ENCODE assay signal across 22 cellular contexts in genomic region chr1:10379676-10380075, GRCh38. TPM values are rescaled to one million over a fixed set of nuclear protein-coding genes. Genes with fewer than 3 reads are reported as not detected.
A peak's percentile ranks its signal among the peaks of the same experiment; 100 is the strongest.
DNase-seq lines count a peak whose midpoint lies in the region; ATAC-seq, FAIRE-seq and TF ChIP-seq lines count a peak whose summit lies in the region.
"Had no signal": no experiment of that assay in that cellular context is flagged by ENCODE, and none has a peak within 500 bp of the region (broad histone marks: within the 10 kb centered on the region; RNA-seq: fewer than 3 reads in every experiment).

No MANE protein-coding gene starts in this region.

- no peak overlapping the region for H3K18ac ChIP-seq in mesenchymal stem cell (ENCODE audit: low read depth in 1 of 2, low read length in 2 of 2)

- H3K9ac ChIP-seq in mesenchymal stem cell (ENCODE audit: low read length) = peak overlapping the region; percentile 83
- H3K9ac ChIP-seq: KMS-11 had no signal

- H3K14ac ChIP-seq in mesenchymal stem cell (ENCODE audit: low read length in 2 of 2) = no peak overlapping the region

- no peaks in the 10 kb centered on the region for H3K79me1 ChIP-seq in mesenchymal stem cell (replicated peaks; ENCODE audit: low read length, poor library complexity, severe bottlenecking)

- H3K36me3 Mint-ChIP-seq in CD14-positive monocyte = peaks cover 43 to 62% of the 10 kb centered on the region in 2 donors
- peaks cover 30% of the 10 kb centered on the region for H3K36me3 Mint-ChIP-seq in stimulated activated memory B cell treated with anti-CD40 and anti-IgM and Interleukin-4, amounts not matched to agents 10 μg/mL and 1 μg/mL and 100 μg/mL, for 72 hours
- H3K36me3 Mint-ChIP-seq in natural killer cell treated with Interleukin-12 subunit alpha and Interleukin-12 subunit beta and Interleukin-15 and Interleukin-18, amount 100 ng/mL, for 72 hours = no peaks in the 10 kb centered on the region

- H3K27ac ChIP-seq in angular gyrus (ENCODE audit: low read depth, low read length) = peak overlapping the region; percentile 36
- H3K27ac ChIP-seq in mesenchymal stem cell (ENCODE audit: low read length, poor library complexity, severe bottlenecking) = no peak overlapping the region
- H3K27ac ChIP-seq in transverse colon = no peak overlapping the region
- H3K27ac ChIP-seq: KMS-11 had no signal

- H3K9me3 ChIP-seq in mesenchymal stem cell (ENCODE audit: control insufficient read depth, low read length) (no peaks in the 10 kb centered on the region), transverse colon (no peaks in the 10 kb centered on the region)
- H3K9me3 ChIP-seq: BE2C had no signal

- H3K4me3 Mint-ChIP-seq in CD14-positive monocyte = no peak overlapping the region
- no peak overlapping the region for H3K4me3 Mint-ChIP-seq in stimulated activated memory B cell treated with anti-CD40 and anti-IgM and Interleukin-4, amounts not matched to agents 10 μg/mL and 1 μg/mL and 100 μg/mL, for 72 hours
- no peak overlapping the region for H3K4me3 Mint-ChIP-seq in natural killer cell treated with Interleukin-12 subunit alpha and Interleukin-12 subunit beta and Interleukin-15 and Interleukin-18, amount 100 ng/mL, for 72 hours
- H3K4me3 Mint-ChIP-seq: CD4-positive, alpha-beta memory T cell; GM23338 had no signal

- no peak for TF ChIP-seq CTCF in CD14-positive monocyte (IDR thresholded peaks at IDR 0.05)
- no peak for TF ChIP-seq CTCF in transverse colon (IDR thresholded peaks at IDR 0.05)
- no peak for TF ChIP-seq CTCF in foreskin fibroblast (IDR thresholded peaks at IDR 0.05; ENCODE audit: low read depth, low read length)

- no peak overlapping the region for H3K4ac ChIP-seq in mesenchymal stem cell (ENCODE audit: low read depth in 1 of 2, low read length in 2 of 2)

- H3K4me1 Mint-ChIP-seq in CD14-positive monocyte = peaks cover 34% of the 10 kb centered on the region
- H3K4me1 Mint-ChIP-seq in stimulated activated memory B cell treated with anti-CD40 and anti-IgM and Interleukin-4, amounts not matched to agents 10 μg/mL and 1 μg/mL and 100 μg/mL, for 72 hours = peaks cover 7% of the 10 kb centered on the region
- H3K4me1 Mint-ChIP-seq in natural killer cell treated with Interleukin-12 subunit alpha and Interleukin-12 subunit beta and Interleukin-15 and Interleukin-18, amount 100 ng/mL, for 72 hours (ENCODE audit: low read depth in 2 of 2) = peaks cover 0 to 6% of the 10 kb centered on the region in 2 donors
- H3K4me1 Mint-ChIP-seq: GM23338 had no signal

- H2BK12ac ChIP-seq in mesenchymal stem cell (ENCODE audit: low read length in 2 of 2) = no peak overlapping the region

- no peak overlapping the region for H2AK5ac ChIP-seq in mesenchymal stem cell (ENCODE audit: low read length, severe bottlenecking)

- H3K36me3 ChIP-seq in mesenchymal stem cell (ENCODE audit: control insufficient read depth in 1 of 2, insufficient read depth in 2 of 2, low read depth in 1 of 2, low read length in 2 of 2) (peaks cover 19 to 42% of the 10 kb centered on the region in 2 experiments), transverse colon (peaks cover 0 to 21% (median 4%) of the 10 kb centered on the region in 4 donors)

- H2AFZ ChIP-seq in mesenchymal stem cell (ENCODE audit: low read depth, low read length) = no peak overlapping the region
- H2AFZ ChIP-seq: GM23338 had no signal

- no peak for ATAC-seq in stimulated activated memory B cell treated with anti-CD40 and anti-IgM and Interleukin-4, amounts not matched to agents 10 μg/mL and 1 μg/mL and 100 μg/mL, for 72 hours
- no peak for ATAC-seq in natural killer cell treated with Interleukin-12 subunit alpha and Interleukin-12 subunit beta and Interleukin-15 and Interleukin-18, amount 100 ng/mL, for 72 hours
- ATAC-seq: GM23338, HepG2 had no signal

- no peak overlapping the region for H2BK5ac ChIP-seq in mesenchymal stem cell (ENCODE audit: low read depth, low read length, poor library complexity, severe bottlenecking)

- in situ Hi-C loops in transverse colon (cut with MboI; ENCODE audit: low pct_ligation_motif_present in 1 of 4, low pct_unique_long_range_greater_than_20kb in 1 of 4, low sequenced_read_pairs in 3 of 4) = loop anchor here in 1 of 4 donors (10.0 kb wide), 1 partner anchor 45 kb away; no protein-coding TSS in a partner anchor

- no peak for TF ChIP-seq POLR2A in transverse colon (IDR thresholded peaks at IDR 0.05)

- no peak for DNase-seq in CD14-positive monocyte (ENCODE audit: low spot score)
- DNase-seq in mesenchymal stem cell = no peak
- no peak for DNase-seq in natural killer cell treated with Interleukin-12 subunit alpha and Interleukin-12 subunit beta and Interleukin-15 and Interleukin-18, amount 100 ng/mL, for 72 hours (ENCODE audit: low spot score)
- no peak for DNase-seq in transverse colon
- no peak for DNase-seq in foreskin fibroblast
- DNase-seq in HTR-8/SVneo (ENCODE audit: insufficient read length, low spot score) = no peak
- DNase-seq: BE2C; CD4-positive, alpha-beta memory T cell; DMS153; GDM1; NCI-H1694 treated with DMSO at 0.1 percent for 48 hours; NCI-H2107; NCI-H510A; NCI-H748 treated with DMSO at 0.1 percent for 48 hours; NK-92 treated with Interleukin-12 subunit alpha and Interleukin-12 subunit beta, amount 100 ng/mL, for 24 hours; SIG-M5 had no signal

- H3K4me1 ChIP-seq in mesenchymal stem cell (ENCODE audit: control insufficient read depth, insufficient read depth, low read depth, low read length) = peaks cover 6% of the 10 kb centered on the region
- H3K4me1 ChIP-seq in transverse colon = no peaks in the 10 kb centered on the region
- H3K4me1 ChIP-seq: BE2C had no signal

- H4K91ac ChIP-seq in mesenchymal stem cell (ENCODE audit: low read length) = peak overlapping the region; percentile 2

- H3K27me3 ChIP-seq in mesenchymal stem cell (ENCODE audit: control insufficient read depth in 1 of 2, insufficient read depth in 1 of 2, low read length in 2 of 2) = no peaks in the 10 kb centered on the region
- H3K27me3 ChIP-seq in transverse colon = no peaks in the 10 kb centered on the region
- H3K27me3 ChIP-seq: BE2C had no signal

- H3K23ac ChIP-seq in mesenchymal stem cell (ENCODE audit: low read length in 2 of 2) = no peak overlapping the region

- no peaks in the 10 kb centered on the region for H3K9me3 Mint-ChIP-seq in CD14-positive monocyte
- H3K9me3 Mint-ChIP-seq in stimulated activated memory B cell treated with anti-CD40 and anti-IgM and Interleukin-4, amounts not matched to agents 10 μg/mL and 1 μg/mL and 100 μg/mL, for 72 hours = no peaks in the 10 kb centered on the region
- no peaks in the 10 kb centered on the region for H3K9me3 Mint-ChIP-seq in natural killer cell treated with Interleukin-12 subunit alpha and Interleukin-12 subunit beta and Interleukin-15 and Interleukin-18, amount 100 ng/mL, for 72 hours
- H3K9me3 Mint-ChIP-seq: CD4-positive, alpha-beta memory T cell; GM23338 had no signal

- no peak overlapping the region for H2BK15ac ChIP-seq in mesenchymal stem cell (ENCODE audit: low read depth, poor library complexity, severe bottlenecking)

- H3K4me3 ChIP-seq in mesenchymal stem cell (ENCODE audit: insufficient read depth in 1 of 2, low read depth in 1 of 2, low read length in 2 of 2) (no peak overlapping the region), transverse colon (no peak overlapping the region), foreskin fibroblast (ENCODE audit: low read depth in 1 of 2, low read length in 2 of 2) (no peak overlapping the region)
- H3K4me3 ChIP-seq: GM23338 had no signal

- no peak for TF ChIP-seq EP300 in transverse colon (IDR thresholded peaks at IDR 0.05; ENCODE audit: low read depth)

- peak overlapping the region in 5 of 7 donors; percentile 31 to 94 (median 63) for H3K27ac Mint-ChIP-seq in CD14-positive monocyte
- H3K27ac Mint-ChIP-seq in stimulated activated memory B cell treated with anti-CD40 and anti-IgM and Interleukin-4, amounts not matched to agents 10 μg/mL and 1 μg/mL and 100 μg/mL, for 72 hours = peak overlapping the region; percentile 50
- H3K27ac Mint-ChIP-seq in natural killer cell treated with Interleukin-12 subunit alpha and Interleukin-12 subunit beta and Interleukin-15 and Interleukin-18, amount 100 ng/mL, for 72 hours = no peak overlapping the region
- H3K27ac Mint-ChIP-seq: GM23338 had no signal

- H2BK120ac ChIP-seq in mesenchymal stem cell (ENCODE audit: low read depth, low read length) = no peak overlapping the region

- no peak for FAIRE-seq in HTR-8/SVneo (lab: Jason Lieb, UNC)
- FAIRE-seq: GM19239, HepG2 had no signal

- intact Hi-C loops in CD14-positive monocyte (cut with micrococcal nuclease) (loop anchor here (5.0 to 10.0 kb wide), 3 partner anchors 95 to 118 kb away; partner anchors contain the start of genes DFFA (in 1 of the 2) and PEX14 (in 1 of the 2)), transverse colon (cut with DNase I; ENCODE audit: low total_unique reads) (loop anchor here (5.0 kb wide), 1 partner anchor 48 kb away; no protein-coding TSS in a partner anchor)

- peaks cover 0 to 3% (median 2%) of the 10 kb centered on the region in 3 donors for H3K27me3 Mint-ChIP-seq in CD14-positive monocyte (ENCODE audit: low read depth in 3 of 3)
- no peaks in the 10 kb centered on the region for H3K27me3 Mint-ChIP-seq in stimulated activated memory B cell treated with anti-CD40 and anti-IgM and Interleukin-4, amounts not matched to agents 10 μg/mL and 1 μg/mL and 100 μg/mL, for 72 hours
- H3K27me3 Mint-ChIP-seq in natural killer cell treated with Interleukin-12 subunit alpha and Interleukin-12 subunit beta and Interleukin-15 and Interleukin-18, amount 100 ng/mL, for 72 hours = no peaks in the 10 kb centered on the region
- H3K27me3 Mint-ChIP-seq: CD4-positive, alpha-beta memory T cell had no signal

- no peak overlapping the region for H4K8ac ChIP-seq in mesenchymal stem cell (ENCODE audit: low read length)

- H3K4me2 ChIP-seq in mesenchymal stem cell (ENCODE audit: low read length, poor library complexity, severe bottlenecking) = no peak overlapping the region
- H3K4me2 ChIP-seq: GM23338, KMS-11 had no signal

- WGBS in mesenchymal stem cell = 92% methylated on average over 5 of the region's 6 CpGs
- 95 to 100% methylated on average over 1 to 6 of the region's 6 CpGs for WGBS in transverse colon (ENCODE audit: low coverage in 1 of 2), 2 donors

RNA-seq across cellular contexts. Expression of gene PGD, which starts 19.2 kb away (rescaled TPM):
- 100 to 1,000 TPM; 471 to 509 TPM for polyA plus RNA-seq in CD14-positive monocyte
- polyA plus RNA-seq in mesenchymal stem cell (2013, experiment 1 of 2) = 164 TPM
- polyA plus RNA-seq in mesenchymal stem cell (2013, experiment 2 of 2) = 159 TPM
- total RNA-seq in natural killer cell treated with Interleukin-12 subunit alpha and Interleukin-12 subunit beta and Interleukin-15 and Interleukin-18, amount 100 ng/mL, for 72 hours = 100 to 1,000 TPM; 289 to 430 TPM
- total RNA-seq in transverse colon = 10 to 100 TPM; 15.7 to 73.0 (median 66.1) TPM

RNA-seq across cellular contexts. Expression of gene CENPS, which starts 50.6 kb away (rescaled TPM):
- polyA plus RNA-seq in CD14-positive monocyte = 1 to 10 TPM; 2.5 to 3.5 TPM
- 12.6 TPM for polyA plus RNA-seq in mesenchymal stem cell (2013, experiment 1 of 2)
- polyA plus RNA-seq in mesenchymal stem cell (2013, experiment 2 of 2) = 12.3 TPM
- 10 to 100 TPM; 12.6 to 20.7 TPM for total RNA-seq in natural killer cell treated with Interleukin-12 subunit alpha and Interleukin-12 subunit beta and Interleukin-15 and Interleukin-18, amount 100 ng/mL, for 72 hours
- total RNA-seq in transverse colon = 1 to 10 TPM in 2 of 4 donors, not detected in 2; 6.8 to 8.2 TPM

Comparison
In these comparisons a context has a peak if more than half of its experiments do, and no peak if none do; other contexts are left out.
1. H3K27ac Mint-ChIP-seq: peak in CD14-positive monocyte (5 of 7) and stimulated activated memory B cell treated with anti-CD40 and anti-IgM and Interleukin-4, amounts not matched to agents 10 μg/mL and 1 μg/mL and 100 μg/mL, for 72 hours (single experiment); none in natural killer cell treated with Interleukin-12 subunit alpha and Interleukin-12 subunit beta and Interleukin-15 and Interleukin-18, amount 100 ng/mL, for 72 hours (0 of 2).